In genomic region chr18:21629089-21629832, GRCh38 we compare ENCODE assay signal across 9 cellular contexts. TPM values are rescaled to one million over a fixed set of nuclear protein-coding genes. Genes with fewer than 3 reads are reported as not detected.
DNase-seq lines count a peak whose midpoint lies in the region; ATAC-seq, FAIRE-seq and TF ChIP-seq lines count a peak whose summit lies in the region.
"Had no signal": no experiment of that assay in that cellular context is flagged by ENCODE, and none has a peak within 500 bp of the region (broad histone marks: within the 10 kb centered on the region; RNA-seq: fewer than 3 reads in every experiment).

No MANE protein-coding gene starts in this region.

- 5% methylated on average over 9 of the region's 9 CpGs for WGBS in GM12878 (ENCODE audit: insufficient coverage, insufficient replicate concordance, low lambda C conversion rate, missing lambda C conversion rate)

- no peaks in the 10 kb centered on the region for H3K9me3 ChIP-seq in GM12878 (replicated peaks; ENCODE audit: control insufficient read depth, insufficient read depth, low read length)

- POLR2A ChIA-PET in GM12878 (lab: Charles Lee), result interaction anchor here (0.8 to 1.3 kb wide), 3 partner anchors 11 to 61 kb away, joined by 3 to 4 read pairs (median 4); partner anchors contain the start of gene SNRPD1

- H2AFZ ChIP-seq in GM12878 (ENCODE audit: control insufficient read depth, low read depth, low read length), result no peak overlapping the region

- peak overlapping the region; percentile 64 for H3K27ac ChIP-seq in GM12878 (ENCODE audit: control insufficient read depth, insufficient read depth)

- in situ Hi-C loops in GM12878 (cut with MboI), result no loop called here

- no peaks in the 10 kb centered on the region for H4K20me1 ChIP-seq in GM12878 (ENCODE audit: control insufficient read depth, insufficient read depth)

- CTCF ChIA-PET in GM12878 (lab: Yijun Ruan, JAX), result interaction anchor here (1.0 to 2.1 kb wide), 7 partner anchors 9 to 222 kb away, joined by 3 to 16 read pairs (median 3); partner anchors contain the start of genes ESCO1 and SNRPD1

- no peak for TF ChIP-seq RAD21 in GM12878 (IDR thresholded peaks at IDR 0.05; ENCODE audit: insufficient read depth, low read depth, low read length)

- peaks cover 15% of the 10 kb centered on the region for H3K4me1 ChIP-seq in GM12878 (ENCODE audit: control insufficient read depth, insufficient read depth, low read length)

- ATAC-seq in GM21360 (IDR thresholded peaks at IDR 0.05; ENCODE audit: unreplicated experiment) (peak; percentile 85), HG03103 (IDR thresholded peaks at IDR 0.05; ENCODE audit: low read depth, unreplicated experiment) (peak; percentile 92), GM12878 (peak; percentile 92), Right ventricle myocardium superior (ENCODE audit: poor library complexity) (no peak)

- intact Hi-C loops in GM12878 (cut with micrococcal nuclease; ENCODE audit: unreplicated experiment) (no loop called here), Right ventricle myocardium superior (cut with DNase I) (no loop called here)

- BruUV-seq in GM12878 (replicated peaks; lab: Mats Ljungman, UMichigan), result TSS peak; percentile 23

- H3K4me2 ChIP-seq in GM12878 (ENCODE audit: control insufficient read depth, insufficient read depth), result peak overlapping the region; percentile 63

- no peak for TF ChIP-seq CTCF in GM12878 (IDR thresholded peaks at IDR 0.05 in 2 of 3, conservative IDR thresholded peaks at IDR 0.05 in 1 of 3; ENCODE audit: control insufficient read depth in 2 of 3, extremely low read depth in 1 of 3, insufficient read depth in 1 of 3, low read depth in 3 of 3, low read length in 3 of 3)

- TF ChIP-seq EP300 in GM12878 (IDR thresholded peaks at IDR 0.05; ENCODE audit: borderline replicate concordance in 1 of 2, control insufficient read depth in 1 of 2, low read depth in 2 of 2, low read length in 2 of 2), result no peak

- SMC1A ChIA-PET in GM12878 (lab: Charles Lee; ENCODE audit: uncharacterized antibody, unreplicated experiment), result interaction anchor here (0.6 to 1.8 kb wide), 8 partner anchors 12 to 224 kb away, joined by 3 to 8 read pairs (median 4); partner anchors contain the start of genes ESCO1, MIB1 and SNRPD1

- no peak overlapping the region for H3K9ac ChIP-seq in GM12878 (ENCODE audit: control insufficient read depth, insufficient read depth, low read length)

- H3K79me2 ChIP-seq in GM12878 (ENCODE audit: control insufficient read depth, insufficient read depth, low read length), result peaks cover 20% of the 10 kb centered on the region

- peak overlapping the region; percentile 19; the same call in 1 of the 2 replicates for H3K4me3 ChIP-seq in GM12878

- FAIRE-seq in GM18507 (lab: Jason Lieb, UNC) (peak; percentile 95), GM12878 (lab: Jason Lieb, UNC) (peak; percentile 96)

- no peak for TF ChIP-seq POLR2A in GM12878 (IDR thresholded peaks at IDR 0.05; ENCODE audit: low read depth, low read length)

- no peak for DNase-seq in GM18507 (ENCODE audit: extremely low spot score, insufficient read length, low read depth)
- peak; percentile 67 for DNase-seq in GM12878 (ENCODE audit: low read depth, low spot score)
- no peak for DNase-seq in Right ventricle myocardium superior
- no peak for DNase-seq in stimulated activated CD4-positive, alpha-beta T cell treated with anti-CD3 and anti-CD28 coated beads, Interleukin-4, amount 100 ng/mL, for 4 hours
- no peak for DNase-seq in HUDEP-2 (lab: John Stamatoyannopoulos, UW; ENCODE audit: unreplicated experiment in 76 of 76)
- DNase-seq in amygdala (lab: John Stamatoyannopoulos, UW), result no peak
- DNase-seq: central memory CD4-positive, alpha-beta T cell had no signal

- H3K36me3 ChIP-seq in GM12878 (ENCODE audit: control insufficient read depth in 2 of 2, insufficient read depth in 2 of 2, low read length in 1 of 2), result peaks cover 7 to 20% of the 10 kb centered on the region in 2 experiments

- no peaks in the 10 kb centered on the region for H3K27me3 ChIP-seq in GM12878 (replicated peaks in 1 of 2; ENCODE audit: control insufficient read depth in 2 of 2, insufficient read depth in 2 of 2, low read length in 1 of 2)

- RAD21 ChIA-PET in GM12878 (lab: Charles Lee; ENCODE audit: unreplicated experiment), result interaction anchor here (0.8 to 1.4 kb wide), 6 partner anchors 28 to 221 kb away, joined by 3 read pairs; partner anchors contain the start of gene ESCO1

TF ChIP-seq in GM12878, 131 proteins besides CTCF, POLR2A, EP300 and RAD21:
- peak; percentile 26; the same call in 1 of the 2 replicates for TF ChIP-seq SPI1 (IDR thresholded peaks at IDR 0.05; ENCODE audit: borderline replicate concordance, insufficient read depth, low read depth, low read length)
- peak; percentile 43; the same call in 1 of the 2 replicates for TF ChIP-seq POLR2AphosphoS5 (IDR thresholded peaks at IDR 0.05; ENCODE audit: low read length)
- no peak for TF ChIP-seq JUND (IDR thresholded peaks at IDR 0.05; ENCODE audit: low read depth, low read length)
- TF ChIP-seq, protein P1, sequence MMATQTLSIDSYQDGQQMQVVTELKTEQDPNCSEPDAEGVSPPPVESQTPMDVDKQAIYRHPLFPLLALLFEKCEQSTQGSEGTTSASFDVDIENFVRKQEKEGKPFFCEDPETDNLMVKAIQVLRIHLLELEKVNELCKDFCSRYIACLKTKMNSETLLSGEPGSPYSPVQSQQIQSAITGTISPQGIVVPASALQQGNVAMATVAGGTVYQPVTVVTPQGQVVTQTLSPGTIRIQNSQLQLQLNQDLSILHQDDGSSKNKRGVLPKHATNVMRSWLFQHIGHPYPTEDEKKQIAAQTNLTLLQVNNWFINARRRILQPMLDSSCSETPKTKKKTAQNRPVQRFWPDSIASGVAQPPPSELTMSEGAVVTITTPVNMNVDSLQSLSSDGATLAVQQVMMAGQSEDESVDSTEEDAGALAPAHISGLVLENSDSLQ (IDR thresholded peaks at IDR 0.05), result peak; percentile 64
- TF ChIP-seq POU2F2 (IDR thresholded peaks at IDR 0.05; ENCODE audit: borderline replicate concordance, low read depth, low read length), result peak; percentile 36; the same call in 1 of the 3 replicates
- TF ChIP-seq RB1 (IDR thresholded peaks at IDR 0.05; ENCODE audit: borderline replicate concordance), result no peak
- no peak for TF ChIP-seq ASH2L (IDR thresholded peaks at IDR 0.05; ENCODE audit: borderline replicate concordance, low read depth)
- no peak for TF ChIP-seq ZBED1 (IDR thresholded peaks at IDR 0.05; ENCODE audit: borderline replicate concordance)

RNA-seq across cellular contexts. Expression of gene SNRPD1, which starts 17.1 kb away (rescaled TPM):
- total RNA-seq in GM12878 (2013; cell fraction: nucleolus; rRNA removed), result 12.8 and 13.2 TPM in 2 replicates
- 52.6 and 75.0 TPM in 2 replicates for total RNA-seq in GM12878 (2014; rRNA removed)
- 244 and 254 TPM in 2 replicates for total RNA-seq in GM12878 (2014; rRNA removed; fragmentation: Illumina TruSeq; extraction: Trizol)
- 143 and 146 TPM in 2 replicates for total RNA-seq in GM12878 (2021)
- 67.6 TPM for polyA plus RNA-seq in GM12878 (2011; ENCODE audit: low read depth)
- 193 and 309 TPM in 2 replicates for polyA plus RNA-seq in GM12878 (2011; rRNA removed)
- polyA plus RNA-seq in GM12878 (2011; cell fraction: cytosol; rRNA removed), result 28.5 and 46.8 TPM in 2 replicates
- polyA plus RNA-seq in GM12878 (2011; cell fraction: nucleus; rRNA removed), result 8.9 and 19.6 TPM in 2 replicates
- polyA plus RNA-seq in GM12878 (2012), result 69.7 and 81.5 TPM in 2 replicates
- 201 and 258 TPM in 2 replicates for polyA plus RNA-seq in GM12878 (2014; fragmentation: Illumina TruSeq; extraction: Trizol)
- polyA plus RNA-seq in GM12878 (2014; fragmentation: Nextera tagmentation; extraction: Ambion mirVana), result 100 to 1,000 TPM; 842 to 866 TPM
- polyA plus RNA-seq in GM12878 (2014; rRNA removed), result 110 and 120 TPM in 2 replicates
- 100 to 1,000 TPM; 569 to 614 TPM for polyA plus RNA-seq in GM12878 (2016; fragmentation: Nextera tagmentation; extraction: Ambion mirVana)
- 10.8 and 15.3 TPM in 2 replicates for polyA minus RNA-seq in GM12878 (2011; rRNA and poly(A)+ RNA removed)
- polyA minus RNA-seq in GM12878 (2011; cell fraction: cytosol; rRNA and poly(A)+ RNA removed), result 21.1 and 26.8 TPM in 2 replicates
- 5.7 and 12.4 TPM in 2 replicates for polyA minus RNA-seq in GM12878 (2011; cell fraction: nucleus; rRNA and poly(A)+ RNA removed)
- 24.7 TPM for total RNA-seq in Right ventricle myocardium superior

RNA-seq across cellular contexts. Expression of gene ESCO1, which starts 28.8 kb away (rescaled TPM):
- 46.5 and 47.4 TPM in 2 replicates for total RNA-seq in GM12878 (2013; cell fraction: nucleolus; rRNA removed)
- total RNA-seq in GM12878 (2014; rRNA removed) (14.7 and 17.1 TPM in 2 replicates), GM12878 (2014; rRNA removed; fragmentation: Illumina TruSeq; extraction: Trizol) (22.2 and 22.4 TPM in 2 replicates), GM12878 (2021) (11.6 and 13.3 TPM in 2 replicates), Right ventricle myocardium superior (7.9 TPM)
- polyA plus RNA-seq in GM12878 (2011; ENCODE audit: low read depth), result 6.1 TPM
- polyA plus RNA-seq in GM12878 (2011; rRNA removed) (15.7 and 29.3 TPM in 2 replicates), GM12878 (2014; fragmentation: Illumina TruSeq; extraction: Trizol) (16.2 and 20.6 TPM in 2 replicates), GM12878 (2014; fragmentation: Nextera tagmentation; extraction: Ambion mirVana) (10 to 100 TPM in 1 of 2 experiments, 1 to 10 TPM in 1; 9.6 to 11.2 TPM), GM12878 (2014; rRNA removed) (10.1 and 11.5 TPM in 2 replicates), GM12878 (2016; fragmentation: Nextera tagmentation; extraction: Ambion mirVana) (10 to 100 TPM in 1 of 2 experiments, 1 to 10 TPM in 1; 8.6 to 10.0 TPM)
- polyA plus RNA-seq in GM12878 (2011; cell fraction: cytosol; rRNA removed), result 4.2 and 4.9 TPM in 2 replicates
- 13.1 and 15.4 TPM in 2 replicates for polyA plus RNA-seq in GM12878 (2011; cell fraction: nucleus; rRNA removed)
- polyA plus RNA-seq in GM12878 (2012), result 11.6 and 15.1 TPM in 2 replicates
- 8.3 and 10.5 TPM in 2 replicates for polyA minus RNA-seq in GM12878 (2011; rRNA and poly(A)+ RNA removed)
- polyA minus RNA-seq in GM12878 (2011; cell fraction: cytosol; rRNA and poly(A)+ RNA removed), result 5.5 and 6.2 TPM in 2 replicates
- 8.6 and 11.2 TPM in 2 replicates for polyA minus RNA-seq in GM12878 (2011; cell fraction: nucleus; rRNA and poly(A)+ RNA removed)
